Comparison of ENCODE assay signal across 8 cellular contexts in the genomic region with DNA sequence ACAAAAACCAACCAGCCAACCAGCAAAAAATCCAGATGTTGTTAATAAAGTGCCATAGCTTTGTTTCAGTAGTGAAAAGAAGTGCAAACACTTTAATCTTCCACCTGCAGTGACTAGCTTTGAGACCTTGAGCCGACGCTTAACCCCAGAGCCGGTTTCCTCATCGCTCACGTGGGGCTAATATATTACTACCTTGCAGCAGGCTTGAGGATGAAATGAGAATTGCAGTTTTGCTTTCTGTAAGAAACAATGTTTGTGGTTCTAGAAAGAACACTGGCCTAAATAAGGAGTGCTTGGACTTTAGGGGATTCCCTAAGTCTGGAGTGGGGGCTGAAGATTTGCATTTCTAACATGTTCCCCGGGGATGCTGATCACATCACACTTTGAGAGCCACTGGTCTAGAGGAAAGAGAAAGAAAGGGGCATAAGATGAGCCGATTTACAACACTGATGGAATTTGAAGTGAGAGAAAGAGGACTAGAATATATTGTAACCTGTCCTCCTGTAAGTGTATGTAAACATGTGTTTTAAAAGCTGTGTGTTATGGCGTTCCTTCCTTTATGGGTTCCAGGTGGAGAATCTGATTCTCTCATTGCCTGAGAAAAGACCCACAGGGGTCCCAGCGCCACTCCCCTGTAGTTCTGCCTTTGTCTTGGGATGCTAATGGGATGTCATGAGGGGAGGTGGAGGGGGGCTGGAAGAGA. TPM values are rescaled to one million over a fixed set of nuclear protein-coding genes. Genes with fewer than 3 reads are reported as not detected.
DNase-seq lines count a peak whose midpoint lies in the region; ATAC-seq and TF ChIP-seq lines count a peak whose summit lies in the region.

No MANE protein-coding gene starts in this region.

- H3K4me3 Mint-ChIP-seq in activated CD8-positive, alpha-beta memory T cell treated with anti-CD3 and anti-CD28 coated beads, Interleukin-2, amount 10 ng/mL, durations not matched to agents 7 days and 5 days: peak overlapping the region; percentile 75

- H3K36me3 Mint-ChIP-seq in activated CD8-positive, alpha-beta memory T cell treated with anti-CD3 and anti-CD28 coated beads, Interleukin-2, amount 10 ng/mL, durations not matched to agents 7 days and 5 days: peaks cover 3% of the 10 kb centered on the region

- peak; percentile 60 for DNase-seq in activated CD8-positive, alpha-beta memory T cell treated with anti-CD3 and anti-CD28 coated beads, Interleukin-2, amount 10 ng/mL, durations not matched to agents 7 days and 5 days
- DNase-seq in activated CD8-positive, alpha-beta memory T cell treated with anti-CD3 and anti-CD28 coated beads, Interleukin-2, amount 50 U/mL, for 4 hours: no peak
- DNase-seq in NCI-H146 treated with DMSO at 0.1 percent for 48 hours (lab: John Stamatoyannopoulos, UW; ENCODE audit: unreplicated experiment): peak; percentile 28
- peak; percentile 4 for DNase-seq in activated T-cell treated with anti-CD3 and anti-CD28 coated beads for 4 hours
- peak; percentile 48 to 83 for DNase-seq in foreskin fibroblast
- DNase-seq in omental fat pad (ENCODE audit: low spot score): peak; percentile 39
- no peak for DNase-seq in KG1 (lab: John Stamatoyannopoulos, UW)

- CTCF ChIA-PET in activated CD8-positive, alpha-beta memory T cell treated with anti-CD3 and anti-CD28 coated beads, Interleukin-2, amount 10 ng/mL, durations not matched to agents 7 days and 5 days (lab: Charles Lee): interaction anchor here (0.9 to 1.6 kb wide), 4 partner anchors 17 to 103 kb away, joined by 3 read pairs; no protein-coding TSS in a partner anchor

- peak overlapping the region; percentile 91 to 92 for H3K4me3 ChIP-seq in foreskin fibroblast (ENCODE audit: low read depth in 1 of 2, low read length in 2 of 2)

- H3K27ac Mint-ChIP-seq in activated CD8-positive, alpha-beta memory T cell treated with anti-CD3 and anti-CD28 coated beads, Interleukin-2, amount 10 ng/mL, durations not matched to agents 7 days and 5 days: no peak overlapping the region

- peaks cover 16% of the 10 kb centered on the region for H3K4me1 Mint-ChIP-seq in activated CD8-positive, alpha-beta memory T cell treated with anti-CD3 and anti-CD28 coated beads, Interleukin-2, amount 10 ng/mL, durations not matched to agents 7 days and 5 days

- H3K27me3 Mint-ChIP-seq in activated CD8-positive, alpha-beta memory T cell treated with anti-CD3 and anti-CD28 coated beads, Interleukin-2, amount 10 ng/mL, durations not matched to agents 7 days and 5 days: peaks cover 83% of the 10 kb centered on the region

- TF ChIP-seq CTCF in foreskin fibroblast (IDR thresholded peaks at IDR 0.05; ENCODE audit: low read depth, low read length) (peak; percentile 7), omental fat pad (IDR thresholded peaks at IDR 0.05) (no peak)

- no peaks in the 10 kb centered on the region for H3K9me3 Mint-ChIP-seq in activated CD8-positive, alpha-beta memory T cell treated with anti-CD3 and anti-CD28 coated beads, Interleukin-2, amount 10 ng/mL, durations not matched to agents 7 days and 5 days (ENCODE audit: low read depth)

- ATAC-seq in activated CD8-positive, alpha-beta memory T cell treated with anti-CD3 and anti-CD28 coated beads, Interleukin-2, amount 10 ng/mL, durations not matched to agents 7 days and 5 days: peak; percentile 83
- peak; percentile 94 for ATAC-seq in HG02610 (IDR thresholded peaks at IDR 0.05; ENCODE audit: unreplicated experiment)
- ATAC-seq in omental fat pad (ENCODE audit: low FRiP score): peak; percentile 69

RNA-seq across cellular contexts. Expression of a gene that starts 1.4 kb away (rescaled TPM):
- 1 to 10 TPM in 1 of 2 experiments, under 1 TPM in 1; 0.09 to 2.9 TPM for total RNA-seq in activated CD8-positive, alpha-beta memory T cell treated with anti-CD3 and anti-CD28 coated beads, Interleukin-2, amount 10 ng/mL, durations not matched to agents 7 days and 5 days
- total RNA-seq in omental fat pad: 10 to 100 TPM; 22.0 to 50.9 (median 27.7) TPM

Comparison
In these comparisons a context has a peak if more than half of its experiments do, and no peak if none do; other contexts are left out.
1. DNase-seq: peak in activated CD8-positive, alpha-beta memory T cell treated with anti-CD3 and anti-CD28 coated beads, Interleukin-2, amount 10 ng/mL, durations not matched to agents 7 days and 5 days (single experiment), NCI-H146 treated with DMSO at 0.1 percent for 48 hours (single experiment), activated T-cell treated with anti-CD3 and anti-CD28 coated beads for 4 hours (single experiment), foreskin fibroblast (2 of 2) and omental fat pad (single experiment); none in activated CD8-positive, alpha-beta memory T cell treated with anti-CD3 and anti-CD28 coated beads, Interleukin-2, amount 50 U/mL, for 4 hours (single experiment) and KG1 (single experiment).
2. RNA of a gene that starts 1.4 kb away (total RNA-seq): 22.0 to 50.9 TPM in omental fat pad; 0.09 to 2.9 TPM in activated CD8-positive, alpha-beta memory T cell treated with anti-CD3 and anti-CD28 coated beads, Interleukin-2, amount 10 ng/mL, durations not matched to agents 7 days and 5 days; every median in the first group is over 4 times any median in the second.
3. Peak in every context shown above with its lines, with median percentiles within 50 percentile points of each other: ATAC-seq.